8 cellular contexts compared by ENCODE assay signal in genomic region chr13:44969858-44970484, GRCh38. TPM values are rescaled to one million over a fixed set of nuclear protein-coding genes. Genes with fewer than 3 reads are reported as not detected.
DNase-seq lines count a peak whose midpoint lies in the region; ATAC-seq, FAIRE-seq and TF ChIP-seq lines count a peak whose summit lies in the region.

No MANE protein-coding gene starts in this region.

- peak; percentile 82 for TF ChIP-seq CTCF in LNCAP (IDR thresholded peaks at IDR 0.05)
- peak; percentile 89 for TF ChIP-seq CTCF in SK-N-SH (IDR thresholded peaks at IDR 0.05)
- peak; percentile 92 for TF ChIP-seq CTCF in progenitor cell of endocrine pancreas (IDR thresholded peaks at IDR 0.05; ENCODE audit: unreplicated experiment)

- TF ChIP-seq RAD21 in SK-N-SH (IDR thresholded peaks at IDR 0.05; ENCODE audit: low read length) = peak; percentile 90

- no peak for TF ChIP-seq EP300 in SK-N-SH (IDR thresholded peaks at IDR 0.05; ENCODE audit: borderline replicate concordance in 1 of 2, low read depth in 1 of 2, low read length in 1 of 2)

- no peak overlapping the region for H3K27ac Mint-ChIP-seq in progenitor cell of endocrine pancreas
- H3K27ac Mint-ChIP-seq in stimulated activated effector memory CD8-positive, alpha-beta T cell treated with anti-CD3 and anti-CD28 coated beads, Interleukin-12 subunit alpha, Interleukin-12 subunit beta, amount 100 ng/mL, for 72 hours = no peak overlapping the region

- no peak overlapping the region for H3K4me3 Mint-ChIP-seq in progenitor cell of endocrine pancreas (ENCODE audit: low read depth)
- H3K4me3 Mint-ChIP-seq in stimulated activated effector memory CD8-positive, alpha-beta T cell treated with anti-CD3 and anti-CD28 coated beads, Interleukin-12 subunit alpha, Interleukin-12 subunit beta, amount 100 ng/mL, for 72 hours = no peak overlapping the region

- ATAC-seq in stimulated activated effector memory CD8-positive, alpha-beta T cell treated with anti-CD3 and anti-CD28 coated beads, Interleukin-12 subunit alpha, Interleukin-12 subunit beta, amount 100 ng/mL, for 72 hours = no peak

- no peaks in the 10 kb centered on the region for H3K9me3 Mint-ChIP-seq in progenitor cell of endocrine pancreas (ENCODE audit: low read depth)
- no peaks in the 10 kb centered on the region for H3K9me3 Mint-ChIP-seq in stimulated activated effector memory CD8-positive, alpha-beta T cell treated with anti-CD3 and anti-CD28 coated beads, Interleukin-12 subunit alpha, Interleukin-12 subunit beta, amount 100 ng/mL, for 72 hours

- H3K9me2 ChIP-seq in SK-N-SH = no peaks in the 10 kb centered on the region

- H3K27me3 ChIP-seq in SK-N-SH (ENCODE audit: insufficient read depth) = no peaks in the 10 kb centered on the region

- H3K4me3 ChIP-seq in SK-N-SH (ENCODE audit: low read depth in 2 of 2, low read length in 1 of 2) = no peak overlapping the region

- H3K79me2 ChIP-seq in SK-N-SH (ENCODE audit: insufficient read depth) = peaks cover 20% of the 10 kb centered on the region

- H3K27ac ChIP-seq in SK-N-SH (ENCODE audit: low read depth in 2 of 2, low read length in 1 of 2) = peak overlapping the region; percentile 1 to 45; a peak in 2 of 4 replicates

- whole genome bisulfite sequencing in SK-N-SH (ENCODE audit: low lambda C conversion rate) = 53% methylated on average over 2 of the region's 2 CpGs

- peaks cover 14 to 43% of the 10 kb centered on the region in 2 experiments for H3K36me3 ChIP-seq in SK-N-SH (replicated peaks in 1 of 2; ENCODE audit: control insufficient read depth in 1 of 2, insufficient read depth in 2 of 2, low read length in 1 of 2)

- H3K4me1 ChIP-seq in SK-N-SH (ENCODE audit: control insufficient read depth in 1 of 2, insufficient read depth in 2 of 2, low read depth in 1 of 2, low read length in 1 of 2) = peaks cover 0 to 17% of the 10 kb centered on the region in 2 experiments; a peak in 2 of 4 replicates

- H3K36me3 Mint-ChIP-seq in progenitor cell of endocrine pancreas (ENCODE audit: insufficient read depth) = peaks cover 9% of the 10 kb centered on the region
- peaks cover 45% of the 10 kb centered on the region for H3K36me3 Mint-ChIP-seq in stimulated activated effector memory CD8-positive, alpha-beta T cell treated with anti-CD3 and anti-CD28 coated beads, Interleukin-12 subunit alpha, Interleukin-12 subunit beta, amount 100 ng/mL, for 72 hours

- no peaks in the 10 kb centered on the region for H3K9me3 ChIP-seq in SK-N-SH

- H3K27me3 Mint-ChIP-seq in progenitor cell of endocrine pancreas = no peaks in the 10 kb centered on the region

- POLR2A ChIA-PET in SK-N-SH (lab: Yijun Ruan, JAX) = interaction anchor here (0.6 kb wide), 1 partner anchor 24 kb away, joined by 4 read pairs; no protein-coding TSS in a partner anchor

- CTCF ChIA-PET in SK-N-SH (lab: Yijun Ruan, JAX) = interaction anchor here (0.7 to 3.7 kb wide), 22 partner anchors 9 to 1065 kb away, joined by 3 to 26 read pairs (median 4); no protein-coding TSS in a partner anchor

- no peaks in the 10 kb centered on the region for H4K20me1 ChIP-seq in SK-N-SH (ENCODE audit: insufficient read depth)

- H3K4me1 Mint-ChIP-seq in progenitor cell of endocrine pancreas (ENCODE audit: low read depth) = no peaks in the 10 kb centered on the region
- H3K4me1 Mint-ChIP-seq in stimulated activated effector memory CD8-positive, alpha-beta T cell treated with anti-CD3 and anti-CD28 coated beads, Interleukin-12 subunit alpha, Interleukin-12 subunit beta, amount 100 ng/mL, for 72 hours = no peaks in the 10 kb centered on the region

- H2AFZ ChIP-seq in SK-N-SH (ENCODE audit: low read depth) = no peak overlapping the region

- DNase-seq in EH (ENCODE audit: low read depth) (peak; percentile 74), SK-N-SH (peak; percentile 53), frontal cortex (ENCODE audit: low spot score in 2 of 2) (peak in 1 of 2 donors; percentile 38), progenitor cell of endocrine pancreas (ENCODE audit: low spot score, unreplicated experiment) (no peak), HK-2 (ENCODE audit: unreplicated experiment) (no peak)
- no peak for DNase-seq in activated T-cell treated with anti-CD3 and anti-CD28 coated beads, Interleukin-2, amount 50 U/mL, for 48 hours
- no peak for DNase-seq in stimulated activated effector memory CD8-positive, alpha-beta T cell treated with anti-CD3 and anti-CD28 coated beads, Interleukin-12 subunit alpha, Interleukin-12 subunit beta, amount 100 ng/mL, for 72 hours (ENCODE audit: low spot score in 2 of 2)

- no peak overlapping the region for H3K4me2 ChIP-seq in SK-N-SH

- H3F3A ChIP-seq in SK-N-SH (replicated peaks; ENCODE audit: insufficient read depth) = peaks cover 8% of the 10 kb centered on the region

- FAIRE-seq in frontal cortex (lab: Jason Lieb, UNC) = peak; percentile 94

- H3K9ac ChIP-seq in SK-N-SH = peak overlapping the region; percentile 28; the same call in 1 of the 2 replicates

TF ChIP-seq in SK-N-SH, 30 proteins besides CTCF, POLR2A, EP300 and RAD21:
- TF ChIP-seq RCOR1 (IDR thresholded peaks at IDR 0.05; ENCODE audit: low read length) = peak; percentile 66; the same call in 1 of the 2 replicates
- TF ChIP-seq FOSL2 (IDR thresholded peaks at IDR 0.05; ENCODE audit: borderline replicate concordance, low read depth) = no peak
- peak; percentile 78 for TF ChIP-seq SMC3 (IDR thresholded peaks at IDR 0.05; ENCODE audit: low read depth, low read length)
- TF ChIP-seq ZBTB33 (IDR thresholded peaks at IDR 0.05; ENCODE audit: borderline replicate concordance, low read depth) = no peak

RNA-seq across cellular contexts. Expression of gene NUFIP1, which starts 19.3 kb away (rescaled TPM):
- 1.8 and 1.9 TPM in 2 replicates for polyA plus RNA-seq in SK-N-SH (2012; rRNA removed)
- 3.7 and 4.4 TPM in 2 replicates for polyA plus RNA-seq in SK-N-SH (2012; cell fraction: cytosol; rRNA removed)
- 1.7 and 2.4 TPM in 2 replicates for polyA plus RNA-seq in SK-N-SH (2012; cell fraction: nucleus; rRNA removed)
- total RNA-seq in frontal cortex (6.9 TPM), progenitor cell of endocrine pancreas (8.4 and 8.8 TPM in 2 replicates)

RNA-seq across cellular contexts. Expression of gene GPALPP1, which starts 19.4 kb away (rescaled TPM):
- polyA plus RNA-seq in SK-N-SH (2012; rRNA removed) = 11.7 and 16.6 TPM in 2 replicates
- 16.4 and 18.1 TPM in 2 replicates for polyA plus RNA-seq in SK-N-SH (2012; cell fraction: cytosol; rRNA removed)
- polyA plus RNA-seq in SK-N-SH (2012; cell fraction: nucleus; rRNA removed) = 25.3 and 39.5 TPM in 2 replicates
- total RNA-seq in frontal cortex = 46.9 TPM
- total RNA-seq in progenitor cell of endocrine pancreas = 28.9 and 32.7 TPM in 2 replicates

Comparison
In these comparisons a context has a peak if more than half of its experiments do, and no peak if none do; other contexts are left out.
1. DNase-seq: peak in EH (single experiment) and SK-N-SH (single experiment); none in progenitor cell of endocrine pancreas (single experiment), activated T-cell treated with anti-CD3 and anti-CD28 coated beads, Interleukin-2, amount 50 U/mL, for 48 hours (0 of 2), HK-2 (single experiment) and stimulated activated effector memory CD8-positive, alpha-beta T cell treated with anti-CD3 and anti-CD28 coated beads, Interleukin-12 subunit alpha, Interleukin-12 subunit beta, amount 100 ng/mL, for 72 hours (0 of 2).
2. Peak in every context shown above with its lines, with median percentiles within 50 percentile points of each other: CTCF ChIP-seq.